Comparison of ENCODE assay signal across 1 cellular context in the genomic region with DNA sequence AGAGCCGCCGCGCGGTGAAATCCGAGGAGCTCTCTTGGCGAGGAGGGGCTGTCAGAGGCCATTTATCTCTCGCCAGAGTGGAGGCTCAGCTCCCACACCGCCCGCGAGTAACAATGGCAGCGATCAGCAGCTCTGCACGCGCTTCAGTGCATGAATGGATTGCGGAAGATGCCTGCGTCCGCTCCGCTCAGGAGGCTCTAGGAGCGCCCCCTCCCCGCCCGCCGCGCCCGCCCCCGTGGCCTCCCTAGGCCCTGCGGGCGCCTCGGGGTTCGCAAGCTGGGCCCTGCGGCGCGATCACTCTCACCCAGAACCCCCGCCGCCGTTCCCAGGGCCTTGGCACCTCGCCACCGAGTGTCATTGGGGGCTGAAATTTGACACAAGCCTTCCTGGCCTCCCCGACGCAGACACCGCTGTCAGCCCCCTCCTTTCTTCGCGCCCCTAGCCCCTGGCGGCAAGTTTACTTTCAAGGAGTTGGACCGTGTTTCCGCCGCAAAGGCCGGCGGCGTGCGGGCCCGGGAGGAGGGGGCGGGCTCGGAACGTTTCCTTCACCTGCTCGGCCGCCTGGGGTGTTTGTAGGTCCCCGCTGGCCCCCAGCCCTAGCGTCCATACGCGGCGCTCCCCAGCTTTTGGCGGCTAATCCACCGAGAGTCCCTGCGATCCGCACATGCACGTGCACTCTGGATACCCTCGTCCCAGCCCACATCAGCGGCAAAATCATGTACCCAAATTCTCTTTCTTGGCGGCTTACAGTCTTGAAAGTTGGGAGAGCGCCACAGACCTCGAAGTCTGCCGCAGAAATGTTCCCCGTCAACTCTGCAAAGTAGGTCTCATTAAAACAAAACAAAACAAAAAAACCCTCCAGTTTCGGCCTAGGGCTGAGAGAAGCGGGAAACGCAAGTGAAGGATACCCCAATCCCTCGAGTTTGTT.
TF ChIP-seq lines count a peak whose summit lies in the region.

No MANE protein-coding gene starts in this region.

TF ChIP-seq in HCT116, 20 proteins besides CTCF, POLR2A, EP300 and RAD21 (continued from another document):
- TF ChIP-seq, protein P1, sequence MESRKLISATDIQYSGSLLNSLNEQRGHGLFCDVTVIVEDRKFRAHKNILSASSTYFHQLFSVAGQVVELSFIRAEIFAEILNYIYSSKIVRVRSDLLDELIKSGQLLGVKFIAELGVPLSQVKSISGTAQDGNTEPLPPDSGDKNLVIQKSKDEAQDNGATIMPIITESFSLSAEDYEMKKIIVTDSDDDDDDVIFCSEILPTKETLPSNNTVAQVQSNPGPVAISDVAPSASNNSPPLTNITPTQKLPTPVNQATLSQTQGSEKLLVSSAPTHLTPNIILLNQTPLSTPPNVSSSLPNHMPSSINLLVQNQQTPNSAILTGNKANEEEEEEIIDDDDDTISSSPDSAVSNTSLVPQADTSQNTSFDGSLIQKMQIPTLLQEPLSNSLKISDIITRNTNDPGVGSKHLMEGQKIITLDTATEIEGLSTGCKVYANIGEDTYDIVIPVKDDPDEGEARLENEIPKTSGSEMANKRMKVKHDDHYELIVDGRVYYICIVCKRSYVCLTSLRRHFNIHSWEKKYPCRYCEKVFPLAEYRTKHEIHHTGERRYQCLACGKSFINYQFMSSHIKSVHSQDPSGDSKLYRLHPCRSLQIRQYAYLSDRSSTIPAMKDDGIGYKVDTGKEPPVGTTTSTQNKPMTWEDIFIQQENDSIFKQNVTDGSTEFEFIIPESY (IDR thresholded peaks at IDR 0.05; ENCODE audit: extremely low read depth, insufficient replicate concordance, low read length): no peak
- TF ChIP-seq TCF7L2 (IDR thresholded peaks at IDR 0.05; ENCODE audit: borderline replicate concordance, extremely low read depth, insufficient read depth, insufficient read length) (peak; percentile 84), JUND (IDR thresholded peaks at IDR 0.05) (no peak), SRF (IDR thresholded peaks at IDR 0.05; ENCODE audit: low read depth) (no peak), EZH2phosphoT487 (IDR thresholded peaks at IDR 0.05; ENCODE audit: borderline replicate concordance) (no peak)
- TF ChIP-seq, protein P2, sequence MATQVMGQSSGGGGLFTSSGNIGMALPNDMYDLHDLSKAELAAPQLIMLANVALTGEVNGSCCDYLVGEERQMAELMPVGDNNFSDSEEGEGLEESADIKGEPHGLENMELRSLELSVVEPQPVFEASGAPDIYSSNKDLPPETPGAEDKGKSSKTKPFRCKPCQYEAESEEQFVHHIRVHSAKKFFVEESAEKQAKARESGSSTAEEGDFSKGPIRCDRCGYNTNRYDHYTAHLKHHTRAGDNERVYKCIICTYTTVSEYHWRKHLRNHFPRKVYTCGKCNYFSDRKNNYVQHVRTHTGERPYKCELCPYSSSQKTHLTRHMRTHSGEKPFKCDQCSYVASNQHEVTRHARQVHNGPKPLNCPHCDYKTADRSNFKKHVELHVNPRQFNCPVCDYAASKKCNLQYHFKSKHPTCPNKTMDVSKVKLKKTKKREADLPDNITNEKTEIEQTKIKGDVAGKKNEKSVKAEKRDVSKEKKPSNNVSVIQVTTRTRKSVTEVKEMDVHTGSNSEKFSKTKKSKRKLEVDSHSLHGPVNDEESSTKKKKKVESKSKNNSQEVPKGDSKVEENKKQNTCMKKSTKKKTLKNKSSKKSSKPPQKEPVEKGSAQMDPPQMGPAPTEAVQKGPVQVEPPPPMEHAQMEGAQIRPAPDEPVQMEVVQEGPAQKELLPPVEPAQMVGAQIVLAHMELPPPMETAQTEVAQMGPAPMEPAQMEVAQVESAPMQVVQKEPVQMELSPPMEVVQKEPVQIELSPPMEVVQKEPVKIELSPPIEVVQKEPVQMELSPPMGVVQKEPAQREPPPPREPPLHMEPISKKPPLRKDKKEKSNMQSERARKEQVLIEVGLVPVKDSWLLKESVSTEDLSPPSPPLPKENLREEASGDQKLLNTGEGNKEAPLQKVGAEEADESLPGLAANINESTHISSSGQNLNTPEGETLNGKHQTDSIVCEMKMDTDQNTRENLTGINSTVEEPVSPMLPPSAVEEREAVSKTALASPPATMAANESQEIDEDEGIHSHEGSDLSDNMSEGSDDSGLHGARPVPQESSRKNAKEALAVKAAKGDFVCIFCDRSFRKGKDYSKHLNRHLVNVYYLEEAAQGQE (IDR thresholded peaks at IDR 0.05; ENCODE audit: low read depth): no peak
